ENCODE assay signal across 8 cellular contexts in the genomic region with DNA sequence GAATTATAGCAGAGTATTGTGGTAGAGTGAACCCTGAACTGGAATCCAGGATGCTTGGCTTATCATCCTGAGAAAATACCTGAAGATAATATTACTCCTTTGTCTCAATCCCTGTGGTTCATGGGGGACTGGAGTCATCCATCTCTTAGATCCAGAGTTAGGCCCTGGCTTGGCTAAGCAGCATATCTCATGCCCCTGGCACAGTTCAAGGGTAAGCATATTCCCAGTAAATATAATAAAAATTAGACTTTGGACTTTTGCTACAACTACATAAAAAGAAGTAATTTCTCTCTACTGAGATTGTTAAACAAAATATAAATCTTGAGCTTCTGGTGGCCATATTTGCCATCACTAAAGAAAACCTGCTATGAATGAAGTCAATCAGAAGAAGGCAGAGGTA.
"Had no signal": no experiment of that assay in that cellular context is flagged by ENCODE, and none has a peak within 500 bp of the region (broad histone marks: within the 10 kb centered on the region; RNA-seq: fewer than 3 reads in every experiment).

No MANE protein-coding gene starts in this region.

- H3K27ac ChIP-seq: GM23248 had no signal

- H2AFZ ChIP-seq: GM23248 had no signal

- FAIRE-seq: HTR-8/SVneo, K562 had no signal

- H3K9ac ChIP-seq: GM23248 had no signal

- H3K4me3 ChIP-seq: GM23248, HAP-1, K562 had no signal

- DNase-seq: GM23248, GOT3, H7, IMR-90, KG1 had no signal

- H3K36me3 ChIP-seq: HAP-1 had no signal

- H3K9me3 ChIP-seq: HAP-1 had no signal

- ATAC-seq: K562 had no signal
